ENCODE assay signal across 1 cellular context in genomic region chr1:222987616-222988015, GRCh38.
TF ChIP-seq lines count a peak whose summit lies in the region.

No MANE protein-coding gene starts in this region.

TF ChIP-seq in GM23338, 12 proteins besides CTCF, POLR2A, EP300 and RAD21 (continued from another document):
- TF ChIP-seq REST (IDR thresholded peaks at IDR 0.05; ENCODE audit: unreplicated experiment) (no peak), JUNB (IDR thresholded peaks at IDR 0.05; ENCODE audit: unreplicated experiment) (no peak), EZH2phosphoT487 (IDR thresholded peaks at IDR 0.05; ENCODE audit: unreplicated experiment) (no peak), ZNF331 (CRISPR knock-in tag; IDR thresholded peaks at IDR 0.05; ENCODE audit: low read depth) (no peak), STAT1 (IDR thresholded peaks at IDR 0.05; ENCODE audit: unreplicated experiment) (no peak), EZH2 (IDR thresholded peaks at IDR 0.05; ENCODE audit: low read depth, unreplicated experiment) (no peak), ZNF462 (CRISPR knock-in tag; IDR thresholded peaks at IDR 0.05) (no peak)
